12 cellular contexts compared by ENCODE assay signal in the genomic region with DNA sequence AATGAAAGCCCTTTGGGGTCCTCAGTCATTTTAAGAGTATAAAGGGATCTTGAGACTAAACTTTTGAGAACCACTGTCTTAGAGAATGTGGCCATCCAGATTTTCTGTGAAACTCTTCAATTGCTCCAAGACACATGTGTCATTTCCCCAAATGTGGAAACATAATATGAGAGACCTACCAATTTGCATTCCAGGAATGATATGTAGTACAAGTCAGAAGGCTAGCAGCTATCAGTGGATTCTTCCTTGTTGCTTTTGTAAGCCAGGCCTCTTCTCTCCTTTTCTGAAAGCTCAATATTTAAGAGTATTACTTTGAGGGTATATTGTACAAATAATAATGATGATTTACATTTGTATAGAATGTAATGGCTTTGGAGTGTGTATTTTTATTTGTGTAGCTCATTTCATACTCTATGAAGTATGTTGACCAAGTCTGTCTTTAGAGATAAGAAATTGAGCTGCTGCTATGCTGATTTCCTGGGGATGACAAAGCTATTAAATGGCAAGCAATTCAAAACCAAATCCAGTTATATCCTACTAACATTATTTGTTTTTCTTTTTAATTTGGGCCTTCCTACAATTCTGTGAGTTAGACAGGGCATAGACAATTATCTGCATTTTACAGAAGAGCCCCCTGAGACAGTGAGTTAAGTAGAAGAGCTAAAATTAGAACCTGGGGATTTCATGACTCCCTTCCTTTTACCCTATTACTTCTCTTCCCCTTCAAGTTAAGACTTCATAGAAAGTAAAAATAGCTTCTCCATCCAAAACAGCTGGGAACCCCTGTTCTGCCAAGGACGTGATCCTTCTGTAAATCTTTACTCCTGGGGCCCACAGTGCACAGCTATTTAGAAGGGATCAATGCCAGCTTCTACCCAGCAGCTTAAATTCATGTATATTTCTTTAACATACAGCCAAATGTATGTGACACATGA.
A peak's percentile ranks its signal among the peaks of the same experiment; 100 is the strongest.
DNase-seq lines count a peak whose midpoint lies in the region; ATAC-seq and TF ChIP-seq lines count a peak whose summit lies in the region.
"Had no signal": no experiment of that assay in that cellular context is flagged by ENCODE, and none has a peak within 500 bp of the region (broad histone marks: within the 10 kb centered on the region; RNA-seq: fewer than 3 reads in every experiment).

No MANE protein-coding gene starts in this region.

- TF ChIP-seq EP300 in gastroesophageal sphincter (IDR thresholded peaks at IDR 0.05): no peak

- TF ChIP-seq POLR2A in erythroblast (IDR thresholded peaks at IDR 0.05; ENCODE audit: low read length) (no peak), gastroesophageal sphincter (IDR thresholded peaks at IDR 0.05) (no peak)

- H3K36me3 ChIP-seq in osteoblast (ENCODE audit: insufficient read depth, low read length) (no peaks in the 10 kb centered on the region), gastroesophageal sphincter (no peaks in the 10 kb centered on the region)

- TF ChIP-seq CTCF in osteoblast (IDR thresholded peaks at IDR 0.05; ENCODE audit: extremely low read depth, low read depth, low read length) (no peak), gastroesophageal sphincter (IDR thresholded peaks at IDR 0.05) (no peak), CD14-positive monocyte (IDR thresholded peaks at IDR 0.05) (no peak)

- no peaks in the 10 kb centered on the region for H3K9me3 ChIP-seq in osteoblast (ENCODE audit: low read depth, low read length)
- no peaks in the 10 kb centered on the region for H3K9me3 ChIP-seq in gastroesophageal sphincter

- H3K4me3 ChIP-seq in osteoblast (ENCODE audit: insufficient read depth, low read length): no peak overlapping the region
- H3K4me3 ChIP-seq in gastroesophageal sphincter: no peak overlapping the region

- H3K9me3 Mint-ChIP-seq in CD14-positive monocyte: peaks cover 0 to 6% (median 4%) of the 10 kb centered on the region in 7 donors

- ATAC-seq in gastroesophageal sphincter (no peak), HG03439 (IDR thresholded peaks at IDR 0.05; ENCODE audit: unreplicated experiment) (no peak)

- 20% methylated on average over 1 of the region's 1 CpG; no CpG with 5 or more reads in 1 of the 2 donors for WGBS in gastroesophageal sphincter (ENCODE audit: low coverage in 1 of 2), 2 donors

- H3K27me3 Mint-ChIP-seq in CD14-positive monocyte (ENCODE audit: low read depth in 3 of 3): no peaks in the 10 kb centered on the region
- H3K27me3 Mint-ChIP-seq: brain had no signal

- H3K4me1 ChIP-seq in osteoblast (ENCODE audit: insufficient read depth, low read length) (peaks cover 36% of the 10 kb centered on the region), gastroesophageal sphincter (peaks cover 0 to 29% (median 11%) of the 10 kb centered on the region in 3 donors)

- no peak overlapping the region for H3K4me3 Mint-ChIP-seq in CD14-positive monocyte

- no peak overlapping the region for H2AFZ ChIP-seq in osteoblast (ENCODE audit: low read length)

- H3K27me3 ChIP-seq in osteoblast (ENCODE audit: insufficient read depth, low read length) (no peaks in the 10 kb centered on the region), gastroesophageal sphincter (no peaks in the 10 kb centered on the region)

- H3K4me2 ChIP-seq in osteoblast (ENCODE audit: insufficient read depth, low read length): peak overlapping the region; percentile 63

- DNase-seq in ELR (ENCODE audit: low read depth): peak; percentile 47
- peak; percentile 49 for DNase-seq in NCI-H226
- peak; percentile 73 to 75 for DNase-seq in erythroblast (lab: John Stamatoyannopoulos, UW)
- peak; percentile 69 for DNase-seq in osteoblast (ENCODE audit: insufficient read length, low spot score, missing footprints)
- DNase-seq in CD14-positive monocyte (ENCODE audit: low spot score): no peak
- DNase-seq in NCI-H2227 treated with DMSO at 0.1 percent for 48 hours (lab: John Stamatoyannopoulos, UW): no peak
- DNase-seq: H7, NCI-H2029 treated with DMSO at 0.1 percent for 48 hours, SIG-M5 had no signal

- H4K20me1 ChIP-seq in osteoblast (ENCODE audit: insufficient read depth, low read length): no peaks in the 10 kb centered on the region

- H3K4me1 Mint-ChIP-seq in CD14-positive monocyte: peaks cover 42% of the 10 kb centered on the region

- H3K79me2 ChIP-seq in osteoblast (ENCODE audit: insufficient read depth, low read length): no peaks in the 10 kb centered on the region

- peak overlapping the region in 3 of 7 donors; percentile 35 to 56 (median 43) for H3K27ac Mint-ChIP-seq in CD14-positive monocyte

- intact Hi-C loops in CD14-positive monocyte (cut with micrococcal nuclease): no loop called here

- peak overlapping the region; percentile 41 for H3K27ac ChIP-seq in osteoblast (ENCODE audit: low read depth, low read length)
- H3K27ac ChIP-seq in gastroesophageal sphincter: peak overlapping the region in 2 of 4 donors; percentile 38 to 39

- H3K36me3 Mint-ChIP-seq in CD14-positive monocyte: peaks cover 16 to 26% of the 10 kb centered on the region in 2 donors

Comparison
In these comparisons a context has a peak if more than half of its experiments do, and no peak if none do; other contexts are left out.
1. DNase-seq: peak in ELR (single experiment), NCI-H226 (single experiment), erythroblast (2 of 2) and osteoblast (single experiment); none in CD14-positive monocyte (single experiment) and NCI-H2227 treated with DMSO at 0.1 percent for 48 hours (single experiment).